Comparison of ENCODE assay signal across 9 cellular contexts in the genomic region with DNA sequence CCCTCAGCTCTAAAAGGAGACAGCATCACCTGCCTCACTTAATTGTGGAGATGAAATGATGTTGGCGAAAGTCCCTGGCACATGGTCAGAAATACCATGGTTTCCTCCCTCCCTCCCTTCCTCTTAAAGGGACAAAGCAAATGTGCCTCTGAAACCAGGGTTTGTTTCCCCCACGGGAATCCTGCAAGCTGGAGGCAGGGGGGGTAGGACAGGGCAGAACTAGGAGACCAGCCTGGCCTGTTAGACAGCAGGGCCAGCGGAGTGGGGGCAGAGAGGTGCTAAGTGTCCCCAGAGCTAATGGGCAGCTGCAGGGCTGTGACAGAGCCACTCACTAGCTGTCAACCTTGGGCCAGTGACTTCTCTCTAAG. TPM values are rescaled to one million over a fixed set of nuclear protein-coding genes. Genes with fewer than 3 reads are reported as not detected.
DNase-seq lines count a peak whose midpoint lies in the region; ATAC-seq, FAIRE-seq and TF ChIP-seq lines count a peak whose summit lies in the region.
"Had no signal": no experiment of that assay in that cellular context is flagged by ENCODE, and none has a peak within 500 bp of the region (broad histone marks: within the 10 kb centered on the region; RNA-seq: fewer than 3 reads in every experiment).

No MANE protein-coding gene starts in this region.

- no peak for TF ChIP-seq EP300 in transverse colon (IDR thresholded peaks at IDR 0.05; ENCODE audit: low read depth)

- no peaks in the 10 kb centered on the region for H3K79me1 ChIP-seq in mesendoderm (ENCODE audit: low read length)

- H3K9me3 ChIP-seq in transverse colon (no peaks in the 10 kb centered on the region), mucosa of descending colon (no peaks in the 10 kb centered on the region)

- WGBS in mesendoderm (ENCODE audit: extremely low coverage, insufficient coverage, low lambda C conversion rate): no CpG with 5 or more reads among the region's 3 CpGs
- 49% methylated on average over 3 of the region's 3 CpGs; no CpG with 5 or more reads in 1 of the 2 donors for WGBS in transverse colon (ENCODE audit: low coverage in 1 of 2), 2 donors

- H3K27me3 ChIP-seq in mesendoderm (ENCODE audit: insufficient read depth, low read length, poor library complexity): no peaks in the 10 kb centered on the region
- H3K27me3 ChIP-seq in transverse colon: peaks cover 5% of the 10 kb centered on the region

- no peak overlapping the region for H2BK5ac ChIP-seq in mesendoderm (ENCODE audit: low read length)

- peak overlapping the region; percentile 2 for H3K56ac ChIP-seq in mesendoderm (ENCODE audit: low read length)

- DNase-seq in NCI-H2029 (lab: John Stamatoyannopoulos, UW) (peak; percentile 48), NCI-H2029 treated with DMSO at 0.1 percent for 48 hours (lab: John Stamatoyannopoulos, UW) (no peak), dermis microvascular lymphatic vessel endothelial cell (ENCODE audit: low read depth in 2 of 2) (peak; percentile 26 to 46), mesendoderm (no peak), transverse colon (no peak), mucosa of descending colon (no peak), DMS153 (lab: John Stamatoyannopoulos, UW) (no peak), HTR-8/SVneo (ENCODE audit: insufficient read length, low spot score) (no peak)
- DNase-seq: SIG-M5 had no signal

- H3K79me2 ChIP-seq in mesendoderm (ENCODE audit: control insufficient read depth, insufficient read depth, low read length): no peaks in the 10 kb centered on the region

- H3K4me2 ChIP-seq in mesendoderm (ENCODE audit: low read length): no peak overlapping the region

- TF ChIP-seq CTCF in transverse colon (IDR thresholded peaks at IDR 0.05) (no peak), mucosa of descending colon (IDR thresholded peaks at IDR 0.05) (no peak)

- no peak overlapping the region for H4K8ac ChIP-seq in mesendoderm (ENCODE audit: low read depth, low read length)

- no peak overlapping the region for H4K5ac ChIP-seq in mesendoderm (ENCODE audit: low read length)

- no peak overlapping the region for H3K4ac ChIP-seq in mesendoderm (ENCODE audit: low read depth, low read length)

- H3K4me1 ChIP-seq in mesendoderm (ENCODE audit: control insufficient read depth, low read depth, low read length) (peaks cover 7% of the 10 kb centered on the region), transverse colon (peaks cover 3 to 28% (median 8%) of the 10 kb centered on the region in 4 donors), mucosa of descending colon (ENCODE audit: low read depth) (no peaks in the 10 kb centered on the region)

- in situ Hi-C loops in transverse colon (cut with MboI; ENCODE audit: low pct_ligation_motif_present in 1 of 4, low pct_unique_long_range_greater_than_20kb in 1 of 4, low sequenced_read_pairs in 3 of 4): loop anchor here (5.0 to 25.0 kb wide), 4 partner anchors 101 to 124 kb away; no protein-coding TSS in a partner anchor

- intact Hi-C loops in transverse colon (cut with DNase I; ENCODE audit: low total_unique reads) (no loop called here), mucosa of descending colon (cut with DNase I, micrococcal nuclease) (loop anchor here in 1 of 2 donors (10.0 kb wide), 1 partner anchor 101 kb away; no protein-coding TSS in a partner anchor)

- H2BK15ac ChIP-seq in mesendoderm (replicated peaks; ENCODE audit: low read depth): no peak overlapping the region

- ATAC-seq in mucosa of descending colon: no peak

- no peaks in the 10 kb centered on the region for H3K36me3 ChIP-seq in mesendoderm (ENCODE audit: control insufficient read depth, insufficient read depth, low read length)
- H3K36me3 ChIP-seq in transverse colon: no peaks in the 10 kb centered on the region
- no peaks in the 10 kb centered on the region for H3K36me3 ChIP-seq in mucosa of descending colon (ENCODE audit: low read depth)

- no peak overlapping the region for H2AK5ac ChIP-seq in mesendoderm (ENCODE audit: low read length)

- no peak overlapping the region for H2BK120ac ChIP-seq in mesendoderm (ENCODE audit: low read depth, low read length)

- no peak for TF ChIP-seq POLR2A in transverse colon (IDR thresholded peaks at IDR 0.05)

- H3K27ac ChIP-seq in mesendoderm (ENCODE audit: low read depth, low read length) (no peak overlapping the region), transverse colon (peak overlapping the region; percentile 35 to 63 (median 52))

- no peak overlapping the region for H3K9ac ChIP-seq in mesendoderm (ENCODE audit: low read length)

- peak overlapping the region; percentile 8 for H3K18ac ChIP-seq in mesendoderm (ENCODE audit: low read length)

- no peak for FAIRE-seq in HTR-8/SVneo (lab: Jason Lieb, UNC)

- no peak overlapping the region for H3K23ac ChIP-seq in mesendoderm (ENCODE audit: low read length)

- no peak overlapping the region for H3K4me3 ChIP-seq in mesendoderm (ENCODE audit: low read length)
- H3K4me3 ChIP-seq in transverse colon: no peak overlapping the region
- H3K4me3 ChIP-seq in mucosa of descending colon: no peak overlapping the region

RNA-seq across cellular contexts. Expression of a gene that starts 5.7 kb away (rescaled TPM):
- total RNA-seq in dermis microvascular lymphatic vessel endothelial cell (0.13 and 0.38 TPM in 2 replicates), transverse colon (1 to 10 TPM; 1.3 to 6.0 (median 2.5) TPM), mucosa of descending colon (10 to 100 TPM in 1 of 3 donors, 1 to 10 TPM in 1, under 1 TPM in 1; 0.75 to 13.5 (median 2.7) TPM)
- 2.7 TPM for polyA plus RNA-seq in mesendoderm (2013, experiment 1 of 2)
- 2.7 TPM for polyA plus RNA-seq in mesendoderm (2013, experiment 2 of 2)

RNA-seq across cellular contexts. Expression of a gene that starts 55.5 kb away (rescaled TPM):
- total RNA-seq in dermis microvascular lymphatic vessel endothelial cell (10.1 and 11.0 TPM in 2 replicates), transverse colon (10 to 100 TPM in 1 of 4 donors, 1 to 10 TPM in 1, under 1 TPM in 1, not detected in 1; 1.00 to 15.2 (median 8.1) TPM), mucosa of descending colon (10 to 100 TPM; 10.8 to 11.7 (median 11.3) TPM)
- 28.0 TPM for polyA plus RNA-seq in mesendoderm (2013, experiment 1 of 2)
- 28.9 TPM for polyA plus RNA-seq in mesendoderm (2013, experiment 2 of 2)

Comparison
In these comparisons a context has a peak if more than half of its experiments do, and no peak if none do; other contexts are left out.
1. DNase-seq: peak in NCI-H2029 (single experiment) and dermis microvascular lymphatic vessel endothelial cell (2 of 2); none in NCI-H2029 treated with DMSO at 0.1 percent for 48 hours (single experiment), mesendoderm (single experiment), transverse colon (single experiment), mucosa of descending colon (0 of 3), DMS153 (single experiment) and HTR-8/SVneo (single experiment).